9 cellular contexts compared by ENCODE assay signal in genomic region chr19:44192127-44192526, GRCh38.
"Had no signal": no experiment of that assay in that cellular context is flagged by ENCODE, and none has a peak within 500 bp of the region (broad histone marks: within the 10 kb centered on the region; RNA-seq: fewer than 3 reads in every experiment).

No MANE protein-coding gene starts in this region.

- H3K4me1 Mint-ChIP-seq: IgD-negative memory B cell had no signal

- H3K27me3 Mint-ChIP-seq: IgD-negative memory B cell had no signal

- H3K27ac Mint-ChIP-seq: IgD-negative memory B cell had no signal

- FAIRE-seq: HepG2, HTR-8/SVneo, K562 had no signal

- H3K27ac ChIP-seq: HL-60, KMS-11 had no signal

- DNase-seq: IMR-90, KBM-7, KG1 had no signal

- H3K4me3 ChIP-seq: K562 had no signal
